ENCODE assay signal across 8 cellular contexts in the genomic region with DNA sequence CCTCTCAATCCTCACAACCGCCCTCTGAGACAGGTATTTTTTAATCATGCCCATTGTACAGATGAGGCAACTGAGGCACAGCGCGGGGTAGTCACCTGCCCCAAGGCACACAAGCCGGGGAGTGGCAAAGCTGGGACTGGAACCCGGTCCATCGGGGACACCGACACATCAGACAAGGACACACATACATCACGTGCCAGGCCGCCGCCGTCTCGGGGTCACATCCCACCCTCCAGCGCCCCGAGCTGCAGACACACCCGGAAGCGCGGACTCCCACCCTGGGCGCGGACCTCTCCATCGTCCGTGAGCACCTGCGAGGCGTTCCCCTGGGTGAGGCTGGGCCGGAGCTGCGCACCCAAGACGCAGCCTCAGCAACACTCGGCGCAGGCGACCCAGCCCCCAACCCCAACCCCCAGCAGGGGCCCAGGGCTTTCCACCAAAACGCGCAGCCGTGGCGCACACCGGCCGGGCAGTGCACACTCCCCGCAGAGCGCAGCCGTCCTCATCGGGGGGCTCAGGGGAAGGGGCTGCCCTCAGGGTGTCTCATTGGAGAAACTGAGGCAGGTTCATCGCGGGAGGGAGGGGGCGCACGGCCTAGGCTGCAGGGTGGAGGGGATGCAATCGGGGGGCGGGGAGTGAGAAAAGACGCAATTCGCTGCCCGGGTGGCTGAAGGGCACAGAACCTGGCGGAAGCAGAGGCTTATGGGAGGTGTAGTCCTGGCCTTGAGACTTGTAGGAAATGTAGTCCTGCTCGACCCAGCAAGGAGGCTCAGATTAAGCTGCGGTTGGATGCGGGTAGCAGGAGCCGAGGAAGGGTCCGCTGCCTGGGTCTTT. TPM values are rescaled to one million over a fixed set of nuclear protein-coding genes. Genes with fewer than 3 reads are reported as not detected.
DNase-seq lines count a peak whose midpoint lies in the region; ATAC-seq and TF ChIP-seq lines count a peak whose summit lies in the region.

No MANE protein-coding gene starts in this region.

- peaks cover 3% of the 10 kb centered on the region for H3K4me1 ChIP-seq in ectodermal cell (ENCODE audit: control insufficient read depth, insufficient read depth, low read length)
- peaks cover 0 to 10% of the 10 kb centered on the region in 2 donors for H3K4me1 ChIP-seq in lung (ENCODE audit: control insufficient read depth in 2 of 2, insufficient read depth in 2 of 2, low read length in 2 of 2)

- ATAC-seq in HG02642 (IDR thresholded peaks at IDR 0.05; ENCODE audit: poor library complexity, unreplicated experiment), result peak; percentile 58
- peak; percentile 67 for ATAC-seq in lung (ENCODE audit: insufficient read depth, low FRiP score)
- ATAC-seq in HG03457 (IDR thresholded peaks at IDR 0.05; ENCODE audit: unreplicated experiment), result no peak

- WGBS in ectodermal cell, 2 experiments, result 7% methylated on average over 54 of the region's 54 CpGs
- WGBS in lung, 2 donors, result 3 to 4% methylated on average over 53 to 54 of the region's 54 CpGs

- H3K36me3 ChIP-seq in ectodermal cell (ENCODE audit: control insufficient read depth, insufficient read depth, low read length) (no peaks in the 10 kb centered on the region), lung (ENCODE audit: control insufficient read depth in 2 of 2, insufficient read depth in 2 of 2, low read length in 2 of 2) (no peaks in the 10 kb centered on the region)

- no peak overlapping the region for H3K27ac ChIP-seq in ectodermal cell (ENCODE audit: insufficient read depth, low read depth, low read length, poor library complexity, severe bottlenecking)
- H3K27ac ChIP-seq in lung (ENCODE audit: low read depth in 1 of 2, low read length in 1 of 2), result no peak overlapping the region

- no peak for TF ChIP-seq CTCF in lung (IDR thresholded peaks at IDR 0.05; ENCODE audit: control extremely low read depth, extremely low read depth)

- in situ Hi-C loops in Caki2 (cut with HindIII; ENCODE audit: low pct_unique_long_range_greater_than_20kb, low sequenced_read_pairs), result no loop called here

- DNase-seq in Caki2 (ENCODE audit: low read depth), result peak; percentile 58
- DNase-seq in NCI-H526 (lab: John Stamatoyannopoulos, UW), result peak; percentile 62 to 83
- peak; percentile 74 for DNase-seq in activated CD4-positive, alpha-beta T cell treated with anti-CD3 and anti-CD28 coated beads, Interleukin-2, amount 50 U/mL, for 1 hour
- DNase-seq in lung (ENCODE audit: low spot score), result peak; percentile 69
- DNase-seq in stimulated activated CD8-positive, alpha-beta memory T cell treated with anti-CD3 and anti-CD28 coated beads, Interleukin-12 subunit alpha, Interleukin-12 subunit beta, amount 100 ng/mL, for 1 hour (ENCODE audit: low read depth), result peak; percentile 57

- H3K4me3 ChIP-seq in ectodermal cell (ENCODE audit: insufficient read depth, low read depth, low read length) (peak overlapping the region; percentile 76), lung (peak overlapping the region; percentile 42)

- H3K9me3 ChIP-seq in ectodermal cell (ENCODE audit: control insufficient read depth, low read length) (no peaks in the 10 kb centered on the region), lung (ENCODE audit: control insufficient read depth in 2 of 2, insufficient read depth in 1 of 2, low read length in 1 of 2) (peaks cover 0 to 5% of the 10 kb centered on the region in 2 donors)

- peaks cover 25% of the 10 kb centered on the region for H3K27me3 ChIP-seq in ectodermal cell (ENCODE audit: control insufficient read depth, insufficient read depth, low read length, poor library complexity, severe bottlenecking)
- no peaks in the 10 kb centered on the region for H3K27me3 ChIP-seq in lung (ENCODE audit: control insufficient read depth, insufficient read depth)

RNA-seq across cellular contexts. Expression of gene LMTK3, which starts 1.9 kb away (rescaled TPM):
- 4.2 and 10.5 TPM in 2 replicates for total RNA-seq in Caki2 (2014; rRNA removed; shearing (Covaris generic); ENCODE audit: low replicate concordance)
- 7.4 TPM for polyA plus RNA-seq in ectodermal cell (2013, experiment 1 of 4)
- polyA plus RNA-seq in ectodermal cell (2013, experiment 2 of 4), result 11.2 TPM
- 8.3 TPM for polyA plus RNA-seq in ectodermal cell (2013, experiment 3 of 4)
- 10.1 TPM for polyA plus RNA-seq in ectodermal cell (2013, experiment 4 of 4)
- total RNA-seq in lung, result 10 to 100 TPM in 1 of 2 donors, 1 to 10 TPM in 1; 3.1 to 10.7 TPM
- polyA plus RNA-seq in lung, result 1 to 10 TPM; 1.9 to 6.5 TPM

RNA-seq across cellular contexts. Expression of gene SULT2B1, which starts 38.5 kb away (rescaled TPM):
- total RNA-seq in Caki2 (2014; rRNA removed; shearing (Covaris generic); ENCODE audit: low replicate concordance), result 0.20 TPM in 1 of 2 replicates, not detected in the other
- not detected for polyA plus RNA-seq in ectodermal cell (2013, experiment 1 of 4)
- polyA plus RNA-seq in ectodermal cell (2013, experiment 2 of 4), result not detected
- polyA plus RNA-seq in ectodermal cell (2013, experiment 3 of 4), result not detected
- polyA plus RNA-seq in ectodermal cell (2013, experiment 4 of 4), result not detected
- 10 to 100 TPM in 1 of 2 donors, 1 to 10 TPM in 1; 1.2 to 10.5 TPM for total RNA-seq in lung
- 10 to 100 TPM; 10.9 to 22.9 TPM for polyA plus RNA-seq in lung

RNA-seq across cellular contexts. Expression of gene CYTH2, which starts 44.3 kb away (rescaled TPM):
- total RNA-seq in Caki2 (2014; rRNA removed; shearing (Covaris generic); ENCODE audit: low replicate concordance), result 121 and 164 TPM in 2 replicates
- polyA plus RNA-seq in ectodermal cell (2013, experiment 1 of 4), result 135 TPM
- polyA plus RNA-seq in ectodermal cell (2013, experiment 2 of 4), result 126 TPM
- polyA plus RNA-seq in ectodermal cell (2013, experiment 3 of 4), result 104 TPM
- 116 TPM for polyA plus RNA-seq in ectodermal cell (2013, experiment 4 of 4)
- total RNA-seq in lung, result 10 to 100 TPM; 45.3 to 72.5 TPM
- 10 to 100 TPM; 44.1 to 53.1 TPM for polyA plus RNA-seq in lung

RNA-seq across cellular contexts. Expression of gene KCNJ14, which starts 58.1 kb away (rescaled TPM):
- total RNA-seq in Caki2 (2014; rRNA removed; shearing (Covaris generic); ENCODE audit: low replicate concordance), result 0.37 and 0.78 TPM in 2 replicates
- 0.59 TPM for polyA plus RNA-seq in ectodermal cell (2013, experiment 1 of 4)
- 0.87 TPM for polyA plus RNA-seq in ectodermal cell (2013, experiment 2 of 4)
- polyA plus RNA-seq in ectodermal cell (2013, experiment 3 of 4), result 0.27 TPM
- 0.61 TPM for polyA plus RNA-seq in ectodermal cell (2013, experiment 4 of 4)
- under 1 TPM; 0.82 to 0.83 TPM for total RNA-seq in lung
- under 1 TPM; 0.21 to 0.35 TPM for polyA plus RNA-seq in lung
